Comparison of ENCODE assay signal across 15 cellular contexts in genomic region chr19:17479325-17479791, GRCh38. TPM values are rescaled to one million over a fixed set of nuclear protein-coding genes. Genes with fewer than 3 reads are reported as not detected.
A peak's percentile ranks its signal among the peaks of the same experiment; 100 is the strongest.
DNase-seq lines count a peak whose midpoint lies in the region; ATAC-seq and TF ChIP-seq lines count a peak whose summit lies in the region.
"Had no signal": no experiment of that assay in that cellular context is flagged by ENCODE, and none has a peak within 500 bp of the region (broad histone marks: within the 10 kb centered on the region; RNA-seq: fewer than 3 reads in every experiment).

No MANE protein-coding gene starts in this region.

- H3K9me3 Mint-ChIP-seq in activated T-cell treated with anti-CD3 and anti-CD28 coated beads, Interleukin-2, amount 50 U/mL, for 72 hours = no peaks in the 10 kb centered on the region
- no peaks in the 10 kb centered on the region for H3K9me3 Mint-ChIP-seq in activated T-cell treated with anti-CD3 and anti-CD28 coated beads, Interleukin-2, amount 50 U/mL, for 4 hours

- no peaks in the 10 kb centered on the region for H3K27me3 Mint-ChIP-seq in activated T-cell treated with anti-CD3 and anti-CD28 coated beads, Interleukin-2, amount 50 U/mL, for 72 hours (ENCODE audit: low read depth)
- H3K27me3 Mint-ChIP-seq in activated T-cell treated with anti-CD3 and anti-CD28 coated beads, Interleukin-2, amount 50 U/mL, for 4 hours (ENCODE audit: low read depth) = no peaks in the 10 kb centered on the region

- H3K4me1 Mint-ChIP-seq in activated T-cell treated with anti-CD3 and anti-CD28 coated beads, Interleukin-2, amount 50 U/mL, for 72 hours (ENCODE audit: low read depth) = no peaks in the 10 kb centered on the region
- no peaks in the 10 kb centered on the region for H3K4me1 Mint-ChIP-seq in activated T-cell treated with anti-CD3 and anti-CD28 coated beads, Interleukin-2, amount 50 U/mL, for 4 hours (ENCODE audit: low read depth)

- H3K27ac Mint-ChIP-seq in activated T-cell treated with anti-CD3 and anti-CD28 coated beads, Interleukin-2, amount 50 U/mL, for 72 hours = peak overlapping the region; percentile 7

- no peak for TF ChIP-seq CTCF in astrocyte of the cerebellum (IDR thresholded peaks at IDR 0.05; ENCODE audit: low read depth, low read length, missing control alignments)

- no peaks in the 10 kb centered on the region for H3K36me3 Mint-ChIP-seq in activated T-cell treated with anti-CD3 and anti-CD28 coated beads, Interleukin-2, amount 50 U/mL, for 72 hours (ENCODE audit: insufficient read depth in 2 of 2)
- H3K36me3 Mint-ChIP-seq in activated T-cell treated with anti-CD3 and anti-CD28 coated beads, Interleukin-2, amount 50 U/mL, for 4 hours (ENCODE audit: insufficient read depth) = no peaks in the 10 kb centered on the region

- ATAC-seq in activated T-cell treated with anti-CD3 and anti-CD28 coated beads, Interleukin-2, amount 50 U/mL, for 72 hours (replicated peaks in 1 of 2) = no peak
- no peak for ATAC-seq in activated T-cell treated with anti-CD3 and anti-CD28 coated beads, Interleukin-2, amount 50 U/mL, for 4 hours
- ATAC-seq in HG02840 (IDR thresholded peaks at IDR 0.05; ENCODE audit: low FRiP score, unreplicated experiment) (no peak), GM18858 (IDR thresholded peaks at IDR 0.05; ENCODE audit: unreplicated experiment) (no peak)

- no peak overlapping the region for H3K4me3 Mint-ChIP-seq in activated T-cell treated with anti-CD3 and anti-CD28 coated beads, Interleukin-2, amount 50 U/mL, for 72 hours
- no peak overlapping the region for H3K4me3 Mint-ChIP-seq in activated T-cell treated with anti-CD3 and anti-CD28 coated beads, Interleukin-2, amount 50 U/mL, for 4 hours

- H3K4me3 ChIP-seq in astrocyte of the cerebellum (ENCODE audit: low read depth, low read length) = no peak overlapping the region
- H3K4me3 ChIP-seq: adrenal gland had no signal

- in situ Hi-C loops in astrocyte of the cerebellum (cut with HindIII; ENCODE audit: low sequenced_read_pairs) = no loop called here

- DNase-seq in activated T-cell treated with anti-CD3 and anti-CD28 coated beads, Interleukin-2, amount 50 U/mL, for 72 hours = no peak
- DNase-seq in activated T-cell treated with anti-CD3 and anti-CD28 coated beads, Interleukin-2, amount 50 U/mL, for 4 hours = no peak
- DNase-seq in astrocyte of the cerebellum (ENCODE audit: low read depth) (peak; percentile 73), inferior parietal cortex (ENCODE audit: extremely low spot score) (peak; percentile 66), AG08396 (ENCODE audit: low spot score) (no peak), LoVo (ENCODE audit: low spot score) (no peak)
- DNase-seq: adrenal gland; NCI-H526; Right ventricle myocardium superior; stimulated activated CD4-positive, alpha-beta T cell treated with anti-CD3 and anti-CD28 coated beads, Interleukin-2, amount 100 ng/mL, for 24 hours; stimulated activated naive CD4-positive, alpha-beta T cell treated with Interleukin-2 at 50 U/mL for 16 hours; WERI-Rb-1 had no signal

RNA-seq across cellular contexts. Expression of gene SLC27A1, which starts 9.0 kb away (rescaled TPM):
- total RNA-seq in activated T-cell treated with anti-CD3 and anti-CD28 coated beads, Interleukin-2, amount 50 U/mL, for 72 hours = 1 to 10 TPM; 3.5 to 4.4 TPM
- 1 to 10 TPM; 1.5 to 2.1 (median 2.0) TPM for total RNA-seq in activated T-cell treated with anti-CD3 and anti-CD28 coated beads, Interleukin-2, amount 50 U/mL, for 4 hours

RNA-seq across cellular contexts. Expression of gene NXNL1, which starts 18.6 kb away (rescaled TPM):
- not detected for total RNA-seq in activated T-cell treated with anti-CD3 and anti-CD28 coated beads, Interleukin-2, amount 50 U/mL, for 72 hours
- not detected for total RNA-seq in activated T-cell treated with anti-CD3 and anti-CD28 coated beads, Interleukin-2, amount 50 U/mL, for 4 hours
- total RNA-seq: H1 had no signal

RNA-seq across cellular contexts. Expression of gene TMEM221, which starts 30.9 kb away (rescaled TPM):
- total RNA-seq in activated T-cell treated with anti-CD3 and anti-CD28 coated beads, Interleukin-2, amount 50 U/mL, for 72 hours = not detected
- not detected for total RNA-seq in activated T-cell treated with anti-CD3 and anti-CD28 coated beads, Interleukin-2, amount 50 U/mL, for 4 hours

RNA-seq across cellular contexts. Expression of gene PGLS, which starts 32.1 kb away (rescaled TPM):
- total RNA-seq in activated T-cell treated with anti-CD3 and anti-CD28 coated beads, Interleukin-2, amount 50 U/mL, for 72 hours = 10 to 100 TPM; 56.5 to 63.6 TPM
- 10 to 100 TPM; 59.4 to 61.6 (median 60.9) TPM for total RNA-seq in activated T-cell treated with anti-CD3 and anti-CD28 coated beads, Interleukin-2, amount 50 U/mL, for 4 hours

RNA-seq across cellular contexts. Expression of gene MVB12A, which starts 59.5 kb away (rescaled TPM):
- total RNA-seq in activated T-cell treated with anti-CD3 and anti-CD28 coated beads, Interleukin-2, amount 50 U/mL, for 72 hours = 10 to 100 TPM; 32.4 to 38.4 TPM
- total RNA-seq in activated T-cell treated with anti-CD3 and anti-CD28 coated beads, Interleukin-2, amount 50 U/mL, for 4 hours = 10 to 100 TPM; 37.3 to 43.3 (median 38.6) TPM

Comparison
In these comparisons a context has a peak if more than half of its experiments do, and no peak if none do; other contexts are left out.
1. DNase-seq: peak in astrocyte of the cerebellum (single experiment) and inferior parietal cortex (single experiment); none in activated T-cell treated with anti-CD3 and anti-CD28 coated beads, Interleukin-2, amount 50 U/mL, for 72 hours (0 of 2), activated T-cell treated with anti-CD3 and anti-CD28 coated beads, Interleukin-2, amount 50 U/mL, for 4 hours (single experiment), AG08396 (single experiment) and LoVo (single experiment).